ENCODE assay signal across 9 cellular contexts in the genomic region with DNA sequence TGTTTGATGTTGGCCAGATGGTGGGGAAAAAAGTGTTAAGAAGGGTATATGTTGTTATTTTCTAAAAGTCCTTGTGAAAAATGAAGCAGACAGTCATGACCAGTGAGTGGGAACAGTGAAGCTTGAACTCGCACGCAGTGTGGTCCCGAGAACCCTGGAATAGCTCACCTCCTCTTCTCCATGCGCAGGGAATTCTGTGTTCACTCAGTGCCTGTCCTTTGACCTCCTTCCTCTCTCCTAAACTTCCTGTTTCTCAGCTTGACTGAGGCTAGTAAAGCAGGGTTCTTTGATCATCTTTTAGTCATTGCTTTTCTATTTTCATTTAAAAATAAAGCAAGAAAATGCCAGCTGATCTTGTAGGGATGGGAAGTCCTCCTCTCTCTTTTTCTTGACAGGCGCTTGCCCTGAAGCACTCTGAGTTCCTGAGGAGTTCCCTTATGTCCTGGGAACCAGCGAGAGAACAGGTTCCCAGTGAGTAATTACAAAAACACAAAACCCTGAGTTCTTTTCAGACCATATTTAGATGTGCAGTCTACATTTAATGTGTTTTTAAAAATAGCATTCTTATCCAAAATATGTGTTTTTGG.
DNase-seq lines count a peak whose midpoint lies in the region; ATAC-seq and TF ChIP-seq lines count a peak whose summit lies in the region.
"Had no signal": no experiment of that assay in that cellular context is flagged by ENCODE, and none has a peak within 500 bp of the region (broad histone marks: within the 10 kb centered on the region; RNA-seq: fewer than 3 reads in every experiment).

No MANE protein-coding gene starts in this region.

- 72 to 82% methylated on average over 6 of the region's 6 CpGs for WGBS in lung, 2 donors
- WGBS in testis, 2 donors, result 33 to 44% methylated on average over 6 of the region's 6 CpGs

- TF ChIP-seq POLR2A in testis (IDR thresholded peaks at IDR 0.05), result no peak

- intact Hi-C loops in testis (cut with DNase I; ENCODE audit: low total_unique reads), result no loop called here

- no peaks in the 10 kb centered on the region for H3K9me3 Mint-ChIP-seq in central memory CD8-positive, alpha-beta T cell

- peak overlapping the region; percentile 79 for H3K27ac Mint-ChIP-seq in central memory CD8-positive, alpha-beta T cell (ENCODE audit: low read depth)

- H3K9me3 ChIP-seq in lung (ENCODE audit: control insufficient read depth in 2 of 2, insufficient read depth in 1 of 2, low read length in 1 of 2), result no peaks in the 10 kb centered on the region
- no peaks in the 10 kb centered on the region for H3K9me3 ChIP-seq in testis
- no peaks in the 10 kb centered on the region for H3K9me3 ChIP-seq in BE2C

- H3K4me1 ChIP-seq in lung (ENCODE audit: control insufficient read depth in 2 of 2, insufficient read depth in 2 of 2, low read length in 2 of 2) (peaks cover 14 to 16% of the 10 kb centered on the region in 2 donors), testis (peaks cover 18% of the 10 kb centered on the region), BE2C (peaks cover 4% of the 10 kb centered on the region; the same call in 1 of the 2 replicates)

- H3K36me3 ChIP-seq in lung (ENCODE audit: control insufficient read depth in 2 of 2, insufficient read depth in 2 of 2, low read length in 2 of 2) (peaks cover 0 to 8% of the 10 kb centered on the region in 2 donors), testis (ENCODE audit: low read depth, missing control alignments) (no peaks in the 10 kb centered on the region), BE2C (no peaks in the 10 kb centered on the region; the same call in none of the 2 replicates)

- H3K27ac ChIP-seq in lung (ENCODE audit: low read depth in 1 of 2, low read length in 1 of 2), result peak overlapping the region; percentile 52 to 72
- peak overlapping the region; percentile 68 to 90 for H3K27ac ChIP-seq in testis
- H3K27ac ChIP-seq: 22Rv1 had no signal

- peak; percentile 5 for DNase-seq in DMS 273 (lab: John Stamatoyannopoulos, UW; ENCODE audit: unreplicated experiment)
- DNase-seq in DMS 273 treated with DMSO at 0.1 percent for 48 hours (lab: John Stamatoyannopoulos, UW), result no peak
- no peak for DNase-seq in central memory CD8-positive, alpha-beta T cell (ENCODE audit: low spot score in 2 of 2)
- DNase-seq in lung (ENCODE audit: low spot score), result no peak
- DNase-seq in testis, result no peak
- DNase-seq in NCI-H345 (lab: John Stamatoyannopoulos, UW), result no peak
- DNase-seq in BE2C, result no peak

- no peak overlapping the region for H3K4me3 Mint-ChIP-seq in central memory CD8-positive, alpha-beta T cell

- H3K36me3 Mint-ChIP-seq in central memory CD8-positive, alpha-beta T cell (ENCODE audit: insufficient read depth), result peaks cover 7% of the 10 kb centered on the region

- no peaks in the 10 kb centered on the region for H3K27me3 Mint-ChIP-seq in central memory CD8-positive, alpha-beta T cell

- H3K27me3 ChIP-seq in lung (ENCODE audit: control insufficient read depth, insufficient read depth), result no peaks in the 10 kb centered on the region
- no peaks in the 10 kb centered on the region for H3K27me3 ChIP-seq in testis
- no peaks in the 10 kb centered on the region for H3K27me3 ChIP-seq in BE2C

- no peak for ATAC-seq in central memory CD8-positive, alpha-beta T cell (replicated peaks; ENCODE audit: extremely low read depth, poor library complexity, severe bottlenecking)
- ATAC-seq in lung (ENCODE audit: insufficient read depth, low FRiP score) (no peak), GM21619 (IDR thresholded peaks at IDR 0.05; ENCODE audit: unreplicated experiment) (no peak)

- H3K4me1 Mint-ChIP-seq in central memory CD8-positive, alpha-beta T cell, result peaks cover 74% of the 10 kb centered on the region

- H3K4me3 ChIP-seq in lung, result no peak overlapping the region
- H3K4me3 ChIP-seq in testis, result no peak overlapping the region
- no peak overlapping the region for H3K4me3 ChIP-seq in BE2C (ENCODE audit: low read depth, low read length)

- TF ChIP-seq CTCF in lung (IDR thresholded peaks at IDR 0.05; ENCODE audit: control extremely low read depth, extremely low read depth), result no peak
- no peak for TF ChIP-seq CTCF in testis (IDR thresholded peaks at IDR 0.05)
- no peak for TF ChIP-seq CTCF in BE2C (IDR thresholded peaks at IDR 0.05; ENCODE audit: low read depth, low read length)
